In genomic region chr6:51618563-51618962, GRCh38 we compare ENCODE assay signal across 13 cellular contexts.
DNase-seq lines count a peak whose midpoint lies in the region; ATAC-seq, FAIRE-seq and TF ChIP-seq lines count a peak whose summit lies in the region.
"Had no signal": no experiment of that assay in that cellular context is flagged by ENCODE, and none has a peak within 500 bp of the region (broad histone marks: within the 10 kb centered on the region; RNA-seq: fewer than 3 reads in every experiment).

No MANE protein-coding gene starts in this region.

- H3K4me3 ChIP-seq in GM12864 (ENCODE audit: low read depth, low read length) (no peak overlapping the region), neural cell (ENCODE audit: low read length) (no peak overlapping the region)
- H3K4me3 ChIP-seq: cardiac muscle cell had no signal

- H2AFZ ChIP-seq in neural cell (ENCODE audit: low read depth, low read length), result no peak overlapping the region

- no peaks in the 10 kb centered on the region for H3K36me3 ChIP-seq in neural cell (ENCODE audit: insufficient read depth, low read length)
- H3K36me3 ChIP-seq: cardiac muscle cell had no signal

- H3K27me3 Mint-ChIP-seq in WTC11 (ENCODE audit: low read depth), result no peaks in the 10 kb centered on the region

- H3K27ac ChIP-seq in neural cell (ENCODE audit: low read length), result no peak overlapping the region
- H3K27ac ChIP-seq: cardiac muscle cell had no signal

- no peak for FAIRE-seq in RCC 7860 (lab: Jason Lieb, UNC)
- FAIRE-seq: urothelium cell line had no signal

- TF ChIP-seq EP300 in neural cell (conservative IDR thresholded peaks at IDR 0.05; ENCODE audit: poor library complexity, severe bottlenecking), result no peak

- no peak for DNase-seq in GM12864 (ENCODE audit: low read depth)
- DNase-seq in WTC11 (ENCODE audit: low spot score), result no peak
- DNase-seq in middle frontal gyrus (ENCODE audit: extremely low spot score, low spot score), result no peak
- DNase-seq in RCC 7860 (ENCODE audit: low spot score), result no peak
- DNase-seq in DMS79 treated with DMSO at 0.1 percent for 48 hours (lab: John Stamatoyannopoulos, UW), result no peak
- DNase-seq in amniotic stem cell (lab: John Stamatoyannopoulos, UW), result no peak
- DNase-seq: activated CD4-positive, CD25-positive, alpha-beta regulatory T cell treated with anti-CD3 and anti-CD28 coated beads, Interleukin-2, amount 50 U/mL, for 72 hours; NCI-H2081; stimulated activated CD4-positive, alpha-beta T cell treated with anti-CD3 and anti-CD28 coated beads, Interleukin-12 subunit alpha, Interleukin-12 subunit beta, amount 100 ng/mL, for 4 hours had no signal

- POLR2A ChIA-PET in WTC11 (lab: Charles Lee), result no interaction called here

- no peaks in the 10 kb centered on the region for H3F3A ChIP-seq in neural cell (ENCODE audit: insufficient read depth, low read length, poor library complexity, severe bottlenecking)

- no peaks in the 10 kb centered on the region for H3K79me2 ChIP-seq in neural cell (replicated peaks; ENCODE audit: insufficient read depth, low read length)

- no peak for TF ChIP-seq RAD21 in neural cell (conservative IDR thresholded peaks at IDR 0.05)

- H3K9ac ChIP-seq in neural cell (ENCODE audit: low read length), result no peak overlapping the region

- no peaks in the 10 kb centered on the region for H3K36me3 Mint-ChIP-seq in WTC11

- ATAC-seq in HG03280 (IDR thresholded peaks at IDR 0.05; ENCODE audit: unreplicated experiment) (peak; percentile 60), WTC11 (peak; percentile 47; the same call in 1 of the 2 replicates)

- no peak overlapping the region for H3K4me2 ChIP-seq in neural cell (ENCODE audit: low read length)

- no peaks in the 10 kb centered on the region for H3K9me3 ChIP-seq in neural cell (ENCODE audit: low read length)

- CTCF ChIA-PET in WTC11 (lab: Charles Lee), result interaction anchor here (0.6 to 1.5 kb wide), 10 partner anchors 9 to 341 kb away, joined by 3 to 6 read pairs (median 4); no protein-coding TSS in a partner anchor

- no peaks in the 10 kb centered on the region for H3K27me3 ChIP-seq in neural cell (ENCODE audit: insufficient read depth, low read depth, low read length)
- H3K27me3 ChIP-seq: cardiac muscle cell had no signal

- no peak overlapping the region for H3K4me3 Mint-ChIP-seq in WTC11

- no peaks in the 10 kb centered on the region for H4K20me1 ChIP-seq in neural cell (ENCODE audit: insufficient read depth)

- H3K4me1 Mint-ChIP-seq in WTC11, result no peaks in the 10 kb centered on the region

- TF ChIP-seq CTCF in GM12864 (IDR thresholded peaks at IDR 0.05; ENCODE audit: low read depth, low read length, missing control alignments) (peak; percentile 41), WTC11 (IDR thresholded peaks at IDR 0.05) (peak; percentile 49), neural cell (IDR thresholded peaks at IDR 0.05; ENCODE audit: poor library complexity, severe bottlenecking) (peak; percentile 26)

- H3K27ac Mint-ChIP-seq in WTC11, result no peak overlapping the region

- no peaks in the 10 kb centered on the region for H3K9me3 Mint-ChIP-seq in WTC11

- no peaks in the 10 kb centered on the region for H3K9me2 ChIP-seq in neural cell (ENCODE audit: insufficient read depth, low read length)

TF ChIP-seq in WTC11, 78 proteins besides CTCF, POLR2A, EP300 and RAD21:
- no peak for TF ChIP-seq RELA (CRISPR knock-in tag; IDR thresholded peaks at IDR 0.05; ENCODE audit: borderline replicate concordance)
- no peak for TF ChIP-seq IRF2 (CRISPR knock-in tag; IDR thresholded peaks at IDR 0.05; ENCODE audit: borderline replicate concordance, low read depth)

TF ChIP-seq in neural cell, 6 proteins besides CTCF, POLR2A, EP300 and RAD21:
- no peak for TF ChIP-seq SMC3 (conservative IDR thresholded peaks at IDR 0.05; ENCODE audit: poor library complexity)
- no peak for TF ChIP-seq EZH2 (IDR thresholded peaks at IDR 0.05; ENCODE audit: borderline replicate concordance, insufficient read depth, low read length, poor library complexity, severe bottlenecking)
- TF ChIP-seq MXI1 (conservative IDR thresholded peaks at IDR 0.05; ENCODE audit: poor library complexity, severe bottlenecking), result no peak
- no peak for TF ChIP-seq TAF1 (IDR thresholded peaks at IDR 0.05; ENCODE audit: low read depth)
- TF ChIP-seq REST (IDR thresholded peaks at IDR 0.05; ENCODE audit: borderline replicate concordance), result no peak
- TF ChIP-seq POLR2AphosphoS5 (IDR thresholded peaks at IDR 0.05), result no peak
